25 cellular contexts compared by ENCODE assay signal in the genomic region with DNA sequence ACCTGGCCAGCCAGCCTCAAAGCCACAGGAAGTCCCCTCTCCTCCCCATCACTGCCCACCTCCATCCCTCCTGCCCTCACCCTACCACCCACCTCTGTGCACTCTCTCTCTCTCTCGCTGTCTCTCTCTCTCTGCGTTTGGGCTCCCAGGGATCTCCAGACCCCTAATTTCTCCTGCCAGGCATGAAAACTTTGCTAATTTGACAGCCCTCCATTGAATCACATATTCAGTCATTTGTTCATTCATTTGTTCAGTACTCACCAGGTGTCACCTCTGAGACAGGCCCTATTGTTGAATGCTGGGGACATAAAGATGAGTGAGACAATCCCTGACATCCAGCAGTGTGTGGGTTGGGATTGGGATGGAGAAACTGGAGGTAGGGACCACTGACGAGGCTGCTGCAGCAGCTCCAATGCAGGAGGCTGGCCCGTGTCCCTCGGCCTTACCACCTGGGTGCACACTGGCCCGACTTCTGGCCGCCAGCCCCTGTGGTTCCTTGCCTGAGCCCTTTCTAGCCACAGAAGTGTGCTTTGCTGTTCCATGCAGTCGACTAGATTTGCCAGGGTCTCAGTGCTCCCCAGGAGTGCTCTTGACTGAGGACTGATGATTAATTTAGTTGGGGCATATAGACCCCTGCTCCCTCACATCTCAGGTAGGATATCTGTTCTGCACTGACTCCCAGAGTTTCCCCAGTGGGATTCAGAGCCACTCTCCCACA. TPM values are rescaled to one million over a fixed set of nuclear protein-coding genes. Genes with fewer than 3 reads are reported as not detected.
DNase-seq lines count a peak whose midpoint lies in the region; ATAC-seq, FAIRE-seq and TF ChIP-seq lines count a peak whose summit lies in the region.
"Had no signal": no experiment of that assay in that cellular context is flagged by ENCODE, and none has a peak within 500 bp of the region (broad histone marks: within the 10 kb centered on the region; RNA-seq: fewer than 3 reads in every experiment).

No MANE protein-coding gene starts in this region.

- H3K4me3 Mint-ChIP-seq in neural crest cell (no peak overlapping the region), type B pancreatic cell (peak overlapping the region; percentile 20), T-cell (no peak overlapping the region)
- H3K4me3 Mint-ChIP-seq: activated naive CD4-positive, alpha-beta T cell treated with anti-CD3 and anti-CD28 coated beads for 36 hours; activated T-cell treated with anti-CD3 and anti-CD28 coated beads, Interleukin-2, amount 50 U/mL, for 4 hours; CD4-positive, CD25-positive, alpha-beta regulatory T cell; effector memory CD8-positive, alpha-beta T cell; neural progenitor cell; stimulated activated effector memory CD8-positive, alpha-beta T cell treated with anti-CD3 and anti-CD28 coated beads, Interleukin-12 subunit alpha, Interleukin-12 subunit beta, amount 100 ng/mL, for 72 hours had no signal

- H2BK15ac ChIP-seq in H1 (ENCODE audit: low read length): no peak overlapping the region; the same call in 1 of the 2 replicates

- no peak for TF ChIP-seq RAD21 in H1 (IDR thresholded peaks at IDR 0.05 in 1 of 2, conservative IDR thresholded peaks at IDR 0.05 in 1 of 2; ENCODE audit: low read depth in 2 of 2, low read length in 2 of 2)

- no peak overlapping the region for H2BK120ac ChIP-seq in H1 (replicated peaks; ENCODE audit: low read depth, low read length)

- peak overlapping the region; percentile 73 for H3K4ac ChIP-seq in H1 (replicated peaks; ENCODE audit: insufficient read length, low read depth, low read length)

- no peak overlapping the region for H3K4me3 ChIP-seq in PC-3 (ENCODE audit: low read length)
- H3K4me3 ChIP-seq in H1 (ENCODE audit: extremely low read depth in 1 of 4, insufficient read depth in 2 of 4, low read depth in 3 of 4, low read length in 4 of 4): no peak overlapping the region
- H3K4me3 ChIP-seq: breast epithelium, neural progenitor cell, SJCRH30, suprapubic skin had no signal

- H2BK20ac ChIP-seq in H1 (ENCODE audit: low read length): 0 out of 2 replicates have a peak overlapping the region, but pooled peaks have one; percentile 13

- peaks cover 47% of the 10 kb centered on the region for H3K4me1 ChIP-seq in PC-3 (ENCODE audit: insufficient read depth, low read length)
- H3K4me1 ChIP-seq in H1 (replicated peaks in 1 of 4; ENCODE audit: control insufficient read depth in 3 of 4, insufficient read depth in 4 of 4, low read length in 3 of 4): peaks cover 0 to 16% (median 6%) of the 10 kb centered on the region in 4 experiments; a peak in 5 of 7 replicates
- H3K4me1 ChIP-seq: breast epithelium, foreskin keratinocyte, suprapubic skin had no signal

- ATAC-seq in PC-3 (peak; percentile 0; the same call in 1 of the 2 replicates), T-cell (replicated peaks in 1 of 4) (no peak)
- ATAC-seq: activated T-cell treated with anti-CD3 and anti-CD28 coated beads, Interleukin-2, amount 50 U/mL, for 4 hours; effector memory CD8-positive, alpha-beta T cell; esophagus mucosa; stimulated activated effector memory CD8-positive, alpha-beta T cell treated with anti-CD3 and anti-CD28 coated beads, Interleukin-12 subunit alpha, Interleukin-12 subunit beta, amount 100 ng/mL, for 72 hours had no signal

- H2AFZ ChIP-seq in PC-3 (ENCODE audit: low read length): no peak overlapping the region
- peak overlapping the region; percentile 90; the same call in 1 of the 2 replicates for H2AFZ ChIP-seq in H1 (ENCODE audit: low read length)

- intact Hi-C loops in PC-3 (cut with micrococcal nuclease): loop anchor here (1.0 to 2.0 kb wide), 7 partner anchors 17 to 74 kb away; no protein-coding TSS in a partner anchor

- no peak for FAIRE-seq in H1 (lab: Jason Lieb, UNC)
- FAIRE-seq: colon had no signal

- WGBS in H1 (ENCODE audit: extremely low coverage in 1 of 2, insufficient coverage in 1 of 2, insufficient read length in 1 of 2, insufficient replicate concordance in 2 of 2, low coverage in 1 of 2, low lambda C conversion rate in 2 of 2, missing lambda C conversion rate in 1 of 2), 2 experiments: 84% methylated on average over 8 of the region's 8 CpGs; no CpG with 5 or more reads in 1 of the 2 experiments

- H2AK5ac ChIP-seq in H1 (ENCODE audit: low read depth, low read length): no peak overlapping the region

- H4K8ac ChIP-seq in H1 (ENCODE audit: extremely low read depth, insufficient read depth, low read length): no peak overlapping the region

- H4K20me1 ChIP-seq in PC-3 (ENCODE audit: low read length) (no peaks in the 10 kb centered on the region), H1 (replicated peaks in 1 of 2; ENCODE audit: control insufficient read depth in 1 of 2, insufficient read depth in 2 of 2, low read length in 2 of 2) (no peaks in the 10 kb centered on the region)

- POLR2A ChIA-PET in PC-3 (lab: Charles Lee; ENCODE audit: unreplicated experiment): interaction anchor here (0.6 to 1.0 kb wide), 3 partner anchors 25 to 46 kb away, joined by 8 to 11 read pairs (median 9); no protein-coding TSS in a partner anchor
- POLR2A ChIA-PET in H1 (lab: Charles Lee; ENCODE audit: partially characterized antibody): no interaction called here
- POLR2A ChIA-PET in T-cell (lab: Charles Lee): no interaction called here

- peaks cover 16% of the 10 kb centered on the region for H3K4me1 Mint-ChIP-seq in neural crest cell
- H3K4me1 Mint-ChIP-seq in type B pancreatic cell (ENCODE audit: unreplicated experiment): peaks cover 35% of the 10 kb centered on the region
- H3K4me1 Mint-ChIP-seq in T-cell: no peaks in the 10 kb centered on the region
- H3K4me1 Mint-ChIP-seq: CD4-positive, CD25-positive, alpha-beta regulatory T cell; stimulated activated effector memory CD8-positive, alpha-beta T cell treated with anti-CD3 and anti-CD28 coated beads, Interleukin-12 subunit alpha, Interleukin-12 subunit beta, amount 100 ng/mL, for 72 hours had no signal

- H2BK12ac ChIP-seq in H1 (ENCODE audit: low read depth, low read length): peak overlapping the region; percentile 13; the same call in 1 of the 2 replicates

- no peak overlapping the region for H3K56ac ChIP-seq in H1 (replicated peaks; ENCODE audit: insufficient read length, low read depth, low read length)

- H3K27me3 ChIP-seq in PC-3 (ENCODE audit: low read length) (no peaks in the 10 kb centered on the region), H1 (replicated peaks in 1 of 4; ENCODE audit: control insufficient read depth in 3 of 4, extremely low read depth in 1 of 4, insufficient read depth in 3 of 4, low read length in 3 of 4) (peaks cover 0 to 2% (median 0%) of the 10 kb centered on the region in 4 experiments; a peak in 1 of 7 replicates)
- H3K27me3 ChIP-seq: breast epithelium, neural progenitor cell had no signal

- H3K4me2 ChIP-seq in PC-3 (ENCODE audit: low read length): peak overlapping the region; percentile 25
- H3K4me2 ChIP-seq in H1 (ENCODE audit: insufficient read depth in 1 of 2, low read depth in 2 of 2, low read length in 2 of 2): no peak overlapping the region

- peaks cover 34% of the 10 kb centered on the region for H3K27me3 Mint-ChIP-seq in neural crest cell (ENCODE audit: low read depth)
- peaks cover 24% of the 10 kb centered on the region for H3K27me3 Mint-ChIP-seq in type B pancreatic cell
- peaks cover 12 to 19% of the 10 kb centered on the region in 2 donors for H3K27me3 Mint-ChIP-seq in T-cell

- TSS peak; percentile 85 for BruUV-seq in PC-3 (replicated peaks; lab: Mats Ljungman, UMichigan)

- DNase-seq in PC-3: no peak
- DNase-seq in H1 (ENCODE audit: low read depth in 1 of 2, low spot score in 2 of 2): no peak
- no peak for DNase-seq in neural crest cell (ENCODE audit: low read depth, low spot score)
- no peak for DNase-seq in type B pancreatic cell (ENCODE audit: extremely low spot score, unreplicated experiment)
- DNase-seq in T-cell: no peak
- DNase-seq in HCEC 1CT: no peak
- DNase-seq in Kasumi-1 (lab: John Stamatoyannopoulos, UW): no peak
- DNase-seq: activated CD4-positive, CD25-positive, alpha-beta regulatory T cell treated with anti-CD3 and anti-CD28 coated beads, Interleukin-2, amount 50 U/mL, for 72 hours; activated naive CD4-positive, alpha-beta T cell treated with anti-CD3 and anti-CD28 coated beads for 36 hours; activated T-cell treated with anti-CD3 and anti-CD28 coated beads, Interleukin-2, amount 50 U/mL, for 4 hours; CD4-positive, CD25-positive, alpha-beta regulatory T cell; effector memory CD8-positive, alpha-beta T cell; KBM-7; MM.1S; NCI-H1436 treated with DMSO at 0.1 percent for 48 hours; NCI-H2107; SJCRH30; stimulated activated CD4-positive, alpha-beta T cell treated with anti-CD3 and anti-CD28 coated beads, Interleukin-2, amount 100 ng/mL, for 48 hours had no signal

- H3K9me3 Mint-ChIP-seq in neural crest cell (no peaks in the 10 kb centered on the region), type B pancreatic cell (no peaks in the 10 kb centered on the region), T-cell (no peaks in the 10 kb centered on the region)
- H3K9me3 Mint-ChIP-seq: activated naive CD4-positive, alpha-beta T cell treated with anti-CD3 and anti-CD28 coated beads for 36 hours; activated T-cell treated with anti-CD3 and anti-CD28 coated beads, Interleukin-2, amount 50 U/mL, for 4 hours; effector memory CD8-positive, alpha-beta T cell; neural progenitor cell; stimulated activated effector memory CD8-positive, alpha-beta T cell treated with anti-CD3 and anti-CD28 coated beads, Interleukin-12 subunit alpha, Interleukin-12 subunit beta, amount 100 ng/mL, for 72 hours had no signal

- H3K23ac ChIP-seq in H1 (ENCODE audit: insufficient read length): no peak overlapping the region

- no peaks in the 10 kb centered on the region for H3K9me2 ChIP-seq in PC-3 (replicated peaks; ENCODE audit: low read length)

- no peak overlapping the region for H3K18ac ChIP-seq in H1 (ENCODE audit: extremely low read depth, low read length)

- no peak for TF ChIP-seq POLR2A in H1 (IDR thresholded peaks at IDR 0.05; ENCODE audit: control extremely low read depth in 1 of 2, low read depth in 2 of 2, low read length in 2 of 2)

- H3K79me2 ChIP-seq in PC-3 (ENCODE audit: low read length): no peaks in the 10 kb centered on the region
- H3K79me2 ChIP-seq in H1 (ENCODE audit: control insufficient read depth in 1 of 2, insufficient read depth in 2 of 2, low read length in 2 of 2): no peaks in the 10 kb centered on the region

- TF ChIP-seq CTCF in PC-3 (conservative IDR thresholded peaks at IDR 0.05; ENCODE audit: low read depth, low read length) (no peak), H1 (IDR thresholded peaks at IDR 0.05; ENCODE audit: control extremely low read depth in 1 of 3, insufficient read depth in 1 of 3, low read depth in 1 of 3, low read length in 3 of 3) (no peak), neural crest cell (conservative IDR thresholded peaks at IDR 0.05) (no peak), type B pancreatic cell (conservative IDR thresholded peaks at IDR 0.05) (no peak)

- H3K79me1 ChIP-seq in H1 (ENCODE audit: low read depth, low read length): no peaks in the 10 kb centered on the region

- no peaks in the 10 kb centered on the region for H3K36me3 Mint-ChIP-seq in neural crest cell (ENCODE audit: low read depth)
- no peaks in the 10 kb centered on the region for H3K36me3 Mint-ChIP-seq in type B pancreatic cell
- no peaks in the 10 kb centered on the region for H3K36me3 Mint-ChIP-seq in T-cell
- H3K36me3 Mint-ChIP-seq: CD4-positive, CD25-positive, alpha-beta regulatory T cell; neural progenitor cell; stimulated activated effector memory CD8-positive, alpha-beta T cell treated with anti-CD3 and anti-CD28 coated beads, Interleukin-12 subunit alpha, Interleukin-12 subunit beta, amount 100 ng/mL, for 72 hours had no signal

- no peaks in the 10 kb centered on the region for H3K23me2 ChIP-seq in H1 (ENCODE audit: low read depth, low read length)

- CTCF ChIA-PET in PC-3 (lab: Charles Lee): interaction anchor here (1.0 kb wide), 3 partner anchors 25 to 34 kb away, joined by 5 read pairs; no protein-coding TSS in a partner anchor
- CTCF ChIA-PET in H1 (lab: Charles Lee; ENCODE audit: partially characterized antibody): no interaction called here
- CTCF ChIA-PET in T-cell (lab: Charles Lee): no interaction called here

- H3K36me3 ChIP-seq in PC-3 (ENCODE audit: low read depth, low read length) (no peaks in the 10 kb centered on the region), H1 (ENCODE audit: control insufficient read depth in 2 of 4, insufficient read depth in 4 of 4, low read length in 3 of 4) (no peaks in the 10 kb centered on the region; a peak in 1 of 8 replicates)
- H3K36me3 ChIP-seq: breast epithelium, neural progenitor cell, SJCRH30, suprapubic skin had no signal

- H2BK5ac ChIP-seq in H1 (ENCODE audit: low read depth, low read length): peak overlapping the region; percentile 10; the same call in 1 of the 2 replicates

- peak overlapping the region; percentile 98 for H3K27ac ChIP-seq in PC-3 (ENCODE audit: low read length)
- H3K27ac ChIP-seq in H1 (ENCODE audit: low read depth, low read length): no peak overlapping the region
- H3K27ac ChIP-seq: breast epithelium, foreskin keratinocyte, neural progenitor cell, SJCRH30, suprapubic skin had no signal

- H3K14ac ChIP-seq in H1 (ENCODE audit: insufficient read length): no peak overlapping the region

- no peak overlapping the region for H4K5ac ChIP-seq in H1 (ENCODE audit: insufficient read length, low read depth, low read length)

- H3K9ac ChIP-seq in PC-3 (ENCODE audit: low read length) (peak overlapping the region; percentile 94), H1 (replicated peaks in 1 of 4; ENCODE audit: extremely low read depth in 1 of 4, low read depth in 3 of 4, low read length in 3 of 4) (no peak overlapping the region)
- H3K9ac ChIP-seq: neural progenitor cell had no signal

- no peak for TF ChIP-seq EP300 in H1 (IDR thresholded peaks at IDR 0.05; ENCODE audit: borderline replicate concordance in 1 of 2, low read depth in 2 of 2, low read length in 2 of 2)

- H3K9me3 ChIP-seq in PC-3 (ENCODE audit: low read length): no peaks in the 10 kb centered on the region
- H3K9me3 ChIP-seq in H1 (ENCODE audit: insufficient read depth in 2 of 2, low read depth in 1 of 2, low read length in 1 of 2): no peaks in the 10 kb centered on the region
- H3K9me3 ChIP-seq: breast epithelium, SJCRH30, suprapubic skin had no signal

- peaks cover 24% of the 10 kb centered on the region for H3F3A ChIP-seq in PC-3 (ENCODE audit: low read length, unreplicated experiment)

- H3K27ac Mint-ChIP-seq in neural crest cell (ENCODE audit: unreplicated experiment): peak overlapping the region; percentile 27
- H3K27ac Mint-ChIP-seq in type B pancreatic cell: peak overlapping the region; percentile 78
- H3K27ac Mint-ChIP-seq in T-cell: no peak overlapping the region
- H3K27ac Mint-ChIP-seq: activated naive CD4-positive, alpha-beta T cell treated with anti-CD3 and anti-CD28 coated beads for 36 hours; CD4-positive, CD25-positive, alpha-beta regulatory T cell; effector memory CD8-positive, alpha-beta T cell; neural progenitor cell; stimulated activated effector memory CD8-positive, alpha-beta T cell treated with anti-CD3 and anti-CD28 coated beads, Interleukin-12 subunit alpha, Interleukin-12 subunit beta, amount 100 ng/mL, for 72 hours had no signal

- peak overlapping the region; percentile 62 for H4K91ac ChIP-seq in H1 (replicated peaks; ENCODE audit: insufficient read length, low read length)

RNA-seq across cellular contexts. Expression of a gene that starts 38.6 kb away (rescaled TPM):
- total RNA-seq in PC-3 (2014; rRNA removed): 40.2 and 51.0 TPM in 2 replicates
- 22.4 and 22.6 TPM in 2 replicates for total RNA-seq in H1 (2021; fragmentation: NEBNext Ultra II Directional; extraction: Animal tissue kit (Norgen Biotek cat#: 25700))
- 15.1 and 16.1 TPM in 2 replicates for polyA plus RNA-seq in H1 (2011; rRNA removed)
- 19.9 TPM for polyA plus RNA-seq in H1 (2011; cell fraction: cytosol; rRNA removed)
- polyA plus RNA-seq in H1 (2011; cell fraction: nucleus; rRNA removed): 25.3 TPM
- polyA plus RNA-seq in H1 (2012, experiment 1 of 2): 18.6 to 29.2 TPM (median 20.1 TPM) in 4 replicates
- 3.7 TPM for polyA plus RNA-seq in H1 (2012, experiment 2 of 2)
- 12.7 TPM for polyA plus RNA-seq in H1 (2013, experiment 1 of 2)
- polyA plus RNA-seq in H1 (2013, experiment 2 of 2): 13.0 TPM
- polyA minus RNA-seq in H1 (2011; rRNA and poly(A)+ RNA removed): 24.3 and 25.5 TPM in 2 replicates
- polyA minus RNA-seq in H1 (2011; cell fraction: cytosol; rRNA and poly(A)+ RNA removed): 17.8 TPM
- 34.5 TPM for polyA minus RNA-seq in H1 (2011; cell fraction: nucleus; rRNA and poly(A)+ RNA removed)
- total RNA-seq in neural crest cell: 26.5 and 28.1 TPM in 2 replicates
- 15.5 and 27.7 TPM in 2 replicates for total RNA-seq in type B pancreatic cell (ENCODE audit: low replicate concordance)
- 10 to 100 TPM; 11.7 to 20.9 (median 18.2) TPM for total RNA-seq in T-cell

Comparison
In these comparisons a context has a peak if more than half of its experiments do, and no peak if none do; other contexts are left out.
1. H3K27ac Mint-ChIP-seq: peak in neural crest cell (single experiment) and type B pancreatic cell (single experiment); none in T-cell (0 of 2).